9 cellular contexts compared by ENCODE assay signal in genomic region chrX:139758250-139758649, GRCh38. TPM values are rescaled to one million over a fixed set of nuclear protein-coding genes. Genes with fewer than 3 reads are reported as not detected.
"Had no signal": no experiment of that assay in that cellular context is flagged by ENCODE, and none has a peak within 500 bp of the region (broad histone marks: within the 10 kb centered on the region; RNA-seq: fewer than 3 reads in every experiment).

No MANE protein-coding gene starts in this region.

- H3K27ac ChIP-seq: GM23248, HL-60 had no signal

- H3K4me3 ChIP-seq: GM23248 had no signal

- H2AFZ ChIP-seq: GM23248 had no signal

- H3K9ac ChIP-seq: GM23248 had no signal

- H3K27me3 Mint-ChIP-seq: IgD-negative memory B cell had no signal

- DNase-seq: GM23248, H9, HCEC 1CT, KG1 had no signal

- H3K27ac Mint-ChIP-seq: H9, IgD-negative memory B cell had no signal

- FAIRE-seq: H1, H54, HepG2 had no signal

- ATAC-seq: HepG2 had no signal

- H3K4me3 Mint-ChIP-seq: H9, IgD-negative memory B cell had no signal

- H3K4me1 Mint-ChIP-seq: IgD-negative memory B cell had no signal

RNA-seq across cellular contexts. Expression of gene MCF2, which starts 50.3 kb away (rescaled TPM):
- total RNA-seq: GM23248, HepG2 had no signal
- polyA plus RNA-seq: IgD-negative memory B cell had no signal
